ENCODE assay signal across 16 cellular contexts in genomic region chr17:59278401-59278800, GRCh38.
"Had no signal": no experiment of that assay in that cellular context is flagged by ENCODE, and none has a peak within 500 bp of the region (broad histone marks: within the 10 kb centered on the region; RNA-seq: fewer than 3 reads in every experiment).

No MANE protein-coding gene starts in this region.

- H3K9me3 Mint-ChIP-seq: activated naive CD8-positive, alpha-beta T cell treated with anti-CD3 and anti-CD28 coated beads, Interleukin-2, amount 10 ng/mL, durations not matched to agents 7 days and 5 days; activated T-cell treated with anti-CD3 and anti-CD28 coated beads, Interleukin-2, amount 50 U/mL, for 72 hours had no signal

- H3K27ac ChIP-seq: colonic mucosa, parathyroid adenoma had no signal

- H3K9me3 ChIP-seq: colonic mucosa, heart left ventricle, SK-N-SH, transverse colon had no signal

- H3K36me3 ChIP-seq: colonic mucosa, transverse colon had no signal

- ATAC-seq: activated T-cell treated with anti-CD3 and anti-CD28 coated beads, Interleukin-2, amount 50 U/mL, for 72 hours; left lobe of liver had no signal

- H3K4me1 ChIP-seq: colonic mucosa, transverse colon had no signal

- DNase-seq: activated CD4-positive, alpha-beta T cell treated with anti-CD3 and anti-CD28 coated beads, Interleukin-2, amount 50 U/mL, for 48 hours; activated CD4-positive, CD25-positive, alpha-beta regulatory T cell treated with anti-CD3 and anti-CD28 coated beads, Interleukin-2, amount 50 U/mL, for 72 hours; activated gamma-delta T cell treated with Interleukin-2 at 50 U/mL for 16 hours; activated naive CD8-positive, alpha-beta T cell treated with anti-CD3 and anti-CD28 coated beads, Interleukin-2, amount 10 ng/mL, durations not matched to agents 7 days and 5 days; activated T-cell treated with anti-CD3 and anti-CD28 coated beads, Interleukin-2, amount 50 U/mL, for 72 hours; aorta; colonic mucosa; effector CD4-positive, alpha-beta T cell; foreskin melanocyte; heart left ventricle; retina; SK-N-SH; transverse colon had no signal

- H3K4me3 Mint-ChIP-seq: activated naive CD8-positive, alpha-beta T cell treated with anti-CD3 and anti-CD28 coated beads, Interleukin-2, amount 10 ng/mL, durations not matched to agents 7 days and 5 days; activated T-cell treated with anti-CD3 and anti-CD28 coated beads, Interleukin-2, amount 50 U/mL, for 72 hours had no signal

- H3K4me3 ChIP-seq: colonic mucosa, heart left ventricle, skin epidermis, transverse colon had no signal

- H3K36me3 Mint-ChIP-seq: activated naive CD8-positive, alpha-beta T cell treated with anti-CD3 and anti-CD28 coated beads, Interleukin-2, amount 10 ng/mL, durations not matched to agents 7 days and 5 days had no signal

- H3K27me3 ChIP-seq: colonic mucosa, heart left ventricle, transverse colon had no signal

- H3K27ac Mint-ChIP-seq: activated naive CD8-positive, alpha-beta T cell treated with anti-CD3 and anti-CD28 coated beads, Interleukin-2, amount 10 ng/mL, durations not matched to agents 7 days and 5 days; activated T-cell treated with anti-CD3 and anti-CD28 coated beads, Interleukin-2, amount 50 U/mL, for 72 hours had no signal
